ENCODE assay signal across 16 cellular contexts in genomic region chr1:77579547-77579946, GRCh38.
"Had no signal": no experiment of that assay in that cellular context is flagged by ENCODE, and none has a peak within 500 bp of the region (broad histone marks: within the 10 kb centered on the region; RNA-seq: fewer than 3 reads in every experiment).

No MANE protein-coding gene starts in this region.

- H3K27me3 ChIP-seq: cardiac muscle cell, colonic mucosa, gastrocnemius medialis, heart left ventricle, left lung, neural progenitor cell, suprapubic skin, transverse colon had no signal

- H3K9ac ChIP-seq: neural progenitor cell had no signal

- H3K27ac ChIP-seq: cardiac muscle cell, colonic mucosa, gastrocnemius medialis, heart left ventricle, left lung, neural progenitor cell, suprapubic skin, transverse colon had no signal

- H3K4me1 Mint-ChIP-seq: activated naive CD4-positive, alpha-beta T cell treated with anti-CD3 and anti-CD28 coated beads, Interleukin-2, amount 50 U/mL, for 24 hours; neural progenitor cell; stimulated activated naive CD8-positive, alpha-beta T cell treated with anti-CD3 and anti-CD28 coated beads, Interleukin-15, amount 100 ng/mL, for 72 hours had no signal

- H3K4me3 ChIP-seq: cardiac muscle cell, colonic mucosa, gastrocnemius medialis, heart left ventricle, left lung, neural progenitor cell, smooth muscle cell, suprapubic skin, transverse colon had no signal

- H3K27me3 Mint-ChIP-seq: activated naive CD4-positive, alpha-beta T cell treated with anti-CD3 and anti-CD28 coated beads, Interleukin-2, amount 50 U/mL, for 24 hours; stimulated activated naive CD8-positive, alpha-beta T cell treated with anti-CD3 and anti-CD28 coated beads, Interleukin-15, amount 100 ng/mL, for 72 hours had no signal

- ATAC-seq: gastrocnemius medialis; heart left ventricle; left lung; sciatic nerve; stimulated activated naive CD8-positive, alpha-beta T cell treated with anti-CD3 and anti-CD28 coated beads, Interleukin-15, amount 100 ng/mL, for 72 hours had no signal

- H3K9me3 ChIP-seq: colonic mucosa, gastrocnemius medialis, heart left ventricle, left lung, suprapubic skin, transverse colon had no signal

- H3K4me3 Mint-ChIP-seq: activated naive CD4-positive, alpha-beta T cell treated with anti-CD3 and anti-CD28 coated beads, Interleukin-2, amount 50 U/mL, for 24 hours; neural progenitor cell; stimulated activated naive CD8-positive, alpha-beta T cell treated with anti-CD3 and anti-CD28 coated beads, Interleukin-15, amount 100 ng/mL, for 72 hours had no signal

- DNase-seq: activated CD4-positive, alpha-beta T cell treated with anti-CD3 and anti-CD28 coated beads, Interleukin-2, amount 50 U/mL, for 4 hours; activated gamma-delta T cell; colonic mucosa; erythroblast; gastrocnemius medialis; heart left ventricle; left lung; stimulated activated CD4-positive, alpha-beta T cell treated with anti-CD3 and anti-CD28 coated beads, Interleukin-4, amount 100 ng/mL, for 1 hour; stimulated activated naive CD8-positive, alpha-beta T cell treated with anti-CD3 and anti-CD28 coated beads, Interleukin-15, amount 100 ng/mL, for 72 hours; transverse colon had no signal

- H3K9me3 Mint-ChIP-seq: activated naive CD4-positive, alpha-beta T cell treated with anti-CD3 and anti-CD28 coated beads, Interleukin-2, amount 50 U/mL, for 24 hours; neural progenitor cell; stimulated activated naive CD8-positive, alpha-beta T cell treated with anti-CD3 and anti-CD28 coated beads, Interleukin-15, amount 100 ng/mL, for 72 hours had no signal

- H3K4me1 ChIP-seq: colonic mucosa, gastrocnemius medialis, heart left ventricle, left lung, neural progenitor cell, suprapubic skin, transverse colon had no signal

- H3K27ac Mint-ChIP-seq: neural progenitor cell; stimulated activated naive CD8-positive, alpha-beta T cell treated with anti-CD3 and anti-CD28 coated beads, Interleukin-15, amount 100 ng/mL, for 72 hours had no signal
